ENCODE assay signal across 1 cellular context in the genomic region with DNA sequence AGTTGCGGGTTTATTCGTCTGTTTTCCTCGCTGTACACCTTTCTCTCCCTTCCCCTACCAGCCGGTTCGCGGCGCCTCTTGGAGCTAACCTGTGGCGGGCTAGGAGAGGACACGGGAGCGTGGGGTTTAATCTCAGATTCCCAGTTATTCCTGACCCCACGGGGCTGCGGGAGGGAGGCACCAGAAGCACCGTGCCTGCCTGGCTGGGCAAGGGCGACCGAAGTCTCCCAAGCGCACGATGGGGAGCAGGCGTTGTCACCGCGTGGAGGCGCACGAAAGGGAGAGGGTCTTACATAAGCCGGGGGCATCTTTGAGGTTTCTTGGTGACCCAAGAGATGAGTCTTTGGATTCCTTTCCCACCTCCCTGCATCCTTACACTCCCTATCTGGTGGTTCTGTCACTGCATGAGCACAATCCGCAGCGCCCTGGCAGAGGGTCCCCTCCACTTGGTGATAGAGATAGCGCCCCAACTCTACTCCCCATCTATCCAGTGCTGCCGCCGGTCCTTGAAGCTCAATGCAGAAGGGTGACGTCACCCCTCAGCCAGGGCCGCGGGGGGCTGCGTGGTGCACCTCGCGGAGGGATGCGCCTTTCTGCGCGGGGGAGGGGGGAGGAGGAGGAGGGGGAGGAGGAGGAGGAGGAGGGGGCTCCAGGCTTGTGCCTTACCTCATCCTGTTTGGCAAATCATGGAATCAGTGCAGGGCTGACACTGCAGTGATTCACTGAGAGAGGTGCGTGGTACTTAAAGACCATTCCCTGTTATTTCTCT.
TF ChIP-seq lines count a peak whose summit lies in the region.

No MANE protein-coding gene starts in this region.

TF ChIP-seq in IMR-90, 13 proteins besides CTCF, POLR2A, EP300 and RAD21 (continued from another document):
- TF ChIP-seq, protein P1, sequence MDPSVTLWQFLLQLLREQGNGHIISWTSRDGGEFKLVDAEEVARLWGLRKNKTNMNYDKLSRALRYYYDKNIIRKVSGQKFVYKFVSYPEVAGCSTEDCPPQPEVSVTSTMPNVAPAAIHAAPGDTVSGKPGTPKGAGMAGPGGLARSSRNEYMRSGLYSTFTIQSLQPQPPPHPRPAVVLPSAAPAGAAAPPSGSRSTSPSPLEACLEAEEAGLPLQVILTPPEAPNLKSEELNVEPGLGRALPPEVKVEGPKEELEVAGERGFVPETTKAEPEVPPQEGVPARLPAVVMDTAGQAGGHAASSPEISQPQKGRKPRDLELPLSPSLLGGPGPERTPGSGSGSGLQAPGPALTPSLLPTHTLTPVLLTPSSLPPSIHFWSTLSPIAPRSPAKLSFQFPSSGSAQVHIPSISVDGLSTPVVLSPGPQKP (IDR thresholded peaks at IDR 0.05; ENCODE audit: borderline replicate concordance, low read depth, low read length), result no peak
- TF ChIP-seq MXI1 (IDR thresholded peaks at IDR 0.05; ENCODE audit: borderline replicate concordance, low read depth, low read length), result no peak
- no peak for TF ChIP-seq BHLHE40 (IDR thresholded peaks at IDR 0.05; ENCODE audit: low read depth, low read length)
- no peak for TF ChIP-seq CHD1 (IDR thresholded peaks at IDR 0.05; ENCODE audit: low read depth, low read length)
- no peak for TF ChIP-seq FOS (IDR thresholded peaks at IDR 0.05; ENCODE audit: low read depth, low read length)
- no peak for TF ChIP-seq SMC3 (IDR thresholded peaks at IDR 0.05; ENCODE audit: low read depth, low read length)
- no peak for TF ChIP-seq MAFK (IDR thresholded peaks at IDR 0.05; ENCODE audit: low read depth, low read length)
- TF ChIP-seq, protein P2, sequence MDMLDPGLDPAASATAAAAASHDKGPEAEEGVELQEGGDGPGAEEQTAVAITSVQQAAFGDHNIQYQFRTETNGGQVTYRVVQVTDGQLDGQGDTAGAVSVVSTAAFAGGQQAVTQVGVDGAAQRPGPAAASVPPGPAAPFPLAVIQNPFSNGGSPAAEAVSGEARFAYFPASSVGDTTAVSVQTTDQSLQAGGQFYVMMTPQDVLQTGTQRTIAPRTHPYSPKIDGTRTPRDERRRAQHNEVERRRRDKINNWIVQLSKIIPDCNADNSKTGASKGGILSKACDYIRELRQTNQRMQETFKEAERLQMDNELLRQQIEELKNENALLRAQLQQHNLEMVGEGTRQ (IDR thresholded peaks at IDR 0.05; ENCODE audit: low read depth, low read length), result no peak
